In the genomic region with DNA sequence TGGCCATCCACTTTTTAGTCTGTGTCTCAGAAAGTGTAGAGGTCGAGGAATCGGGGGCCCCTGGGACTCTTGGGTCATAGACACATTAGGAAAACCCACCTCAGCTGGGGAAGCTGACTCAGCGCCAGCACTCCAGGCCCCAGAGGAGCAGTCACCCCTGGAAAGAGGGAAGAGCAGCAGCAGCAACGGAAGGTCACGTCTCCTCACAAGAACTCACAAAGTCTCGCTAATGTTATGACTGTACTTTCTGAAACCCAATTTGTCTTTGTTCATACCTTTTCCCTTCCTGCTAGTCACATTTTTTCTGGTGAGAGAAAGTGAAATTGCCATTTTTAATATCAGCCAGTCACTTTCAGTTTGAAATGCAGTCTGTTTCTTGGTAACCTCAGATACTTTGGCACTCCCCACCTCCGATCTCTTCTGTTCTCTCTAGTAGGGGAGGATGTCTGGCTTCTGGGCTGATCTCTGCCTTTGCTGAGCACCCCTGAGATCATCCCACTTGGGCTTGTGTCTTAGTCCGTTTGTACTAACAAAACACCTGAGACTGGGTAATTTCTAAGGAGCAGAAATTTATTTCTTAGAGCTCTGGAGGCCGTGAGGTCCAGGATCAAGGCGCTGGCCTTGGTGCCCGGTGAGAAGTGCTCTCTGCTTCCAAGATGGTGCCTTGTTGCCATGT, we compare ENCODE assay signal across 9 cellular contexts. TPM values are rescaled to one million over a fixed set of nuclear protein-coding genes. Genes with fewer than 3 reads are reported as not detected.
A peak's percentile ranks its signal among the peaks of the same experiment; 100 is the strongest.
DNase-seq lines count a peak whose midpoint lies in the region; ATAC-seq and TF ChIP-seq lines count a peak whose summit lies in the region.
"Had no signal": no experiment of that assay in that cellular context is flagged by ENCODE, and none has a peak within 500 bp of the region (broad histone marks: within the 10 kb centered on the region; RNA-seq: fewer than 3 reads in every experiment).

No MANE protein-coding gene starts in this region.

- H4K20me1 ChIP-seq in neural progenitor cell (ENCODE audit: low read depth) = no peaks in the 10 kb centered on the region

- no peaks in the 10 kb centered on the region for H3K4me1 ChIP-seq in neural progenitor cell

- peak; percentile 76 for ATAC-seq in GM19351 (IDR thresholded peaks at IDR 0.05; ENCODE audit: unreplicated experiment)
- peak; percentile 81 for ATAC-seq in HG03045 (IDR thresholded peaks at IDR 0.05; ENCODE audit: unreplicated experiment)

- no peak overlapping the region for H3K4me2 ChIP-seq in neural progenitor cell

- no peaks in the 10 kb centered on the region for H3K9me3 ChIP-seq in neural progenitor cell (ENCODE audit: low read depth)

- no peak overlapping the region for H3K27ac Mint-ChIP-seq in neural progenitor cell
- H3K27ac Mint-ChIP-seq: nephron had no signal

- H3K36me3 ChIP-seq in neural progenitor cell = no peaks in the 10 kb centered on the region

- H3K9ac ChIP-seq in neural progenitor cell = no peak overlapping the region

- H3K27ac ChIP-seq in neural progenitor cell = no peak overlapping the region

- H3K9me3 Mint-ChIP-seq in neural progenitor cell = no peaks in the 10 kb centered on the region
- H3K9me3 Mint-ChIP-seq: nephron had no signal

- H3K27me3 ChIP-seq in neural progenitor cell = no peaks in the 10 kb centered on the region

- peak; percentile 15 to 19 for DNase-seq in activated CD4-positive, alpha-beta T cell treated with anti-CD3 and anti-CD28 coated beads, Interleukin-2, amount 50 U/mL, for 4 hours
- DNase-seq in stimulated activated CD8-positive, alpha-beta memory T cell treated with anti-CD3 and anti-CD28 coated beads, Interleukin-12 subunit alpha, Interleukin-12 subunit beta, amount 100 ng/mL, for 4 hours (ENCODE audit: low read depth) = peak; percentile 7
- DNase-seq in NCI-H82 treated with DMSO at 0.1 percent for 48 hours (lab: John Stamatoyannopoulos, UW; ENCODE audit: unreplicated experiment) (no peak), neural progenitor cell (ENCODE audit: low spot score) (no peak), AG20443 (ENCODE audit: low spot score) (no peak)

- no peak for TF ChIP-seq CTCF in neural progenitor cell (IDR thresholded peaks at IDR 0.05)

- H3K4me1 Mint-ChIP-seq in neural progenitor cell = no peaks in the 10 kb centered on the region
- H3K4me1 Mint-ChIP-seq: nephron had no signal

- no peak overlapping the region for H3K4me3 ChIP-seq in neural progenitor cell

- no peaks in the 10 kb centered on the region for H3F3A ChIP-seq in neural progenitor cell (ENCODE audit: low read depth)

- no peak overlapping the region for H3K4me3 Mint-ChIP-seq in neural progenitor cell
- H3K4me3 Mint-ChIP-seq: nephron had no signal

- no peaks in the 10 kb centered on the region for H3K79me2 ChIP-seq in neural progenitor cell (ENCODE audit: low read depth)

- H3K36me3 Mint-ChIP-seq in neural progenitor cell = no peaks in the 10 kb centered on the region

- H2AFZ ChIP-seq in neural progenitor cell (replicated peaks) = no peak overlapping the region

- peaks cover 4% of the 10 kb centered on the region for H3K27me3 Mint-ChIP-seq in neural progenitor cell (ENCODE audit: insufficient read depth, low read depth)

RNA-seq across cellular contexts. Expression of a gene that starts 6.0 kb away (rescaled TPM):
- total RNA-seq in neural progenitor cell (ENCODE audit: low replicate concordance) = 0.09 and 2.6 TPM in 2 replicates

RNA-seq across cellular contexts. Expression of a gene that starts 47.9 kb away (rescaled TPM):
- total RNA-seq in neural progenitor cell (ENCODE audit: low replicate concordance) = not detected in 2 replicates
- total RNA-seq: bronchial epithelial cell had no signal

Comparison
In these comparisons a context has a peak if more than half of its experiments do, and no peak if none do; other contexts are left out.
1. DNase-seq: peak in activated CD4-positive, alpha-beta T cell treated with anti-CD3 and anti-CD28 coated beads, Interleukin-2, amount 50 U/mL, for 4 hours (2 of 2) and stimulated activated CD8-positive, alpha-beta memory T cell treated with anti-CD3 and anti-CD28 coated beads, Interleukin-12 subunit alpha, Interleukin-12 subunit beta, amount 100 ng/mL, for 4 hours (single experiment); none in NCI-H82 treated with DMSO at 0.1 percent for 48 hours (single experiment), neural progenitor cell (single experiment) and AG20443 (single experiment).